8 cellular contexts compared by ENCODE assay signal in genomic region chr6:24719125-24719931, GRCh38. TPM values are rescaled to one million over a fixed set of nuclear protein-coding genes. Genes with fewer than 3 reads are reported as not detected.
DNase-seq lines count a peak whose midpoint lies in the region; ATAC-seq and TF ChIP-seq lines count a peak whose summit lies in the region.

Gene C6orf62, minus strand, starts transcription at chr6:24719154. Its CDS starts 486 bp downstream, at chr6:24718668.

- ATAC-seq in GM18520 (IDR thresholded peaks at IDR 0.05; ENCODE audit: unreplicated experiment) (peak; percentile 17), HG03025 (IDR thresholded peaks at IDR 0.05; ENCODE audit: low FRiP score, unreplicated experiment) (no peak)
- peak; percentile 42 for ATAC-seq in stimulated activated effector memory CD8-positive, alpha-beta T cell treated with anti-CD3 and anti-CD28 coated beads, Interleukin-12 subunit alpha, Interleukin-12 subunit beta, amount 100 ng/mL, for 72 hours

- peak within 1 kb of the TSS; percentile 99 for H3K27ac Mint-ChIP-seq in endothelial cell (ENCODE audit: unreplicated experiment)
- peak within 1 kb of the TSS; percentile 99 for H3K27ac Mint-ChIP-seq in stimulated activated effector memory CD8-positive, alpha-beta T cell treated with anti-CD3 and anti-CD28 coated beads, Interleukin-12 subunit alpha, Interleukin-12 subunit beta, amount 100 ng/mL, for 72 hours

- DNase-seq in A172 (ENCODE audit: low spot score) = peak; percentile 30
- peak; percentile 34 for DNase-seq in NCI-H2171 treated with DMSO at 0.1 percent for 48 hours (lab: John Stamatoyannopoulos, UW)
- DNase-seq in activated CD8-positive, alpha-beta memory T cell treated with anti-CD3 and anti-CD28 coated beads for 24 hours = peak; percentile 80
- DNase-seq in endothelial cell (ENCODE audit: low spot score) = peak; percentile 8
- no peak for DNase-seq in mucosa of gallbladder (ENCODE audit: low spot score)
- DNase-seq in stimulated activated effector memory CD8-positive, alpha-beta T cell treated with anti-CD3 and anti-CD28 coated beads, Interleukin-12 subunit alpha, Interleukin-12 subunit beta, amount 100 ng/mL, for 72 hours (ENCODE audit: low spot score in 2 of 2) = peak; percentile 44 to 79

- H3K4me1 Mint-ChIP-seq in endothelial cell (ENCODE audit: unreplicated experiment) = peaks cover 33% of the 10 kb centered on the region
- peaks cover 44% of the 10 kb centered on the region for H3K4me1 Mint-ChIP-seq in stimulated activated effector memory CD8-positive, alpha-beta T cell treated with anti-CD3 and anti-CD28 coated beads, Interleukin-12 subunit alpha, Interleukin-12 subunit beta, amount 100 ng/mL, for 72 hours

- H3K27me3 Mint-ChIP-seq in endothelial cell (ENCODE audit: unreplicated experiment) = peaks cover 7% of the 10 kb centered on the region

- no peaks in the 10 kb centered on the region for H3K9me3 Mint-ChIP-seq in endothelial cell (ENCODE audit: unreplicated experiment)
- no peaks in the 10 kb centered on the region for H3K9me3 Mint-ChIP-seq in stimulated activated effector memory CD8-positive, alpha-beta T cell treated with anti-CD3 and anti-CD28 coated beads, Interleukin-12 subunit alpha, Interleukin-12 subunit beta, amount 100 ng/mL, for 72 hours

- no peak for TF ChIP-seq CTCF in endothelial cell (IDR thresholded peaks at IDR 0.05; ENCODE audit: unreplicated experiment)

- H3K4me3 Mint-ChIP-seq in endothelial cell (ENCODE audit: unreplicated experiment) = peak within 1 kb of the TSS; percentile 96
- peak within 1 kb of the TSS; percentile 99 for H3K4me3 Mint-ChIP-seq in stimulated activated effector memory CD8-positive, alpha-beta T cell treated with anti-CD3 and anti-CD28 coated beads, Interleukin-12 subunit alpha, Interleukin-12 subunit beta, amount 100 ng/mL, for 72 hours

- H3K36me3 Mint-ChIP-seq in endothelial cell (ENCODE audit: low read depth, unreplicated experiment) = peaks cover 29% of the 10 kb centered on the region
- H3K36me3 Mint-ChIP-seq in stimulated activated effector memory CD8-positive, alpha-beta T cell treated with anti-CD3 and anti-CD28 coated beads, Interleukin-12 subunit alpha, Interleukin-12 subunit beta, amount 100 ng/mL, for 72 hours = peaks cover 71% of the 10 kb centered on the region

RNA-seq across cellular contexts. Expression of gene C6orf62, which starts in this region (rescaled TPM):
- 96.7 and 132 TPM in 2 replicates for total RNA-seq in A172 (2014; rRNA removed; shearing (Covaris generic))
- total RNA-seq in endothelial cell (ENCODE audit: unreplicated experiment) (88.8 TPM), mucosa of gallbladder (113 TPM)
